ENCODE assay signal across 13 cellular contexts in the genomic region with DNA sequence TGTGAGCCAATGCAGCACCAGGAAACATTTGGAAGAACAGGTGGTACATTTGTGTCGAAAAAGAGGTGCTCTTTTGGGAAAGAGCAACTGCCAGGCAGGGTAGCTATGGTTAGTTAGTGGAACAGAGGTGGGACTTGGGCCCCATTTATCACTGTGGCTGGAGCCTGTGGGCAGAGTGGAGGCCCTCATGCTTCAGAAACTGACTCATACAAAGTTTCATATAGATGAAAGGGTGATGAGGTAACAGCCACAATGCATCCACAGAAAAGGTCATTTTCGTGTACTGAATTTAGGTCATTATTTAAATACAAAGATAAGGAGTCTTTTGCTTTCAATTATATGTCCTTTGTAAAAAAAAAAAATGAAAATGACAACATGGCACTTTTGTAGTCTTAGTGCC.
DNase-seq lines count a peak whose midpoint lies in the region; ATAC-seq, FAIRE-seq and TF ChIP-seq lines count a peak whose summit lies in the region.
"Had no signal": no experiment of that assay in that cellular context is flagged by ENCODE, and none has a peak within 500 bp of the region (broad histone marks: within the 10 kb centered on the region; RNA-seq: fewer than 3 reads in every experiment).

No MANE protein-coding gene starts in this region.

- no peaks in the 10 kb centered on the region for H3K9me3 ChIP-seq in SJCRH30 (replicated peaks)
- H3K9me3 ChIP-seq in effector memory CD4-positive, alpha-beta T cell (ENCODE audit: control insufficient read depth, low read length), result no peaks in the 10 kb centered on the region

- no peaks in the 10 kb centered on the region for H3K36me3 ChIP-seq in SJCRH30
- H3K36me3 ChIP-seq in effector memory CD4-positive, alpha-beta T cell (ENCODE audit: control insufficient read depth, insufficient read depth, low read length), result no peaks in the 10 kb centered on the region

- no peak for FAIRE-seq in frontal cortex (lab: Jason Lieb, UNC)
- FAIRE-seq: TTC549 had no signal

- peak; percentile 96 for ATAC-seq in HG03097 (IDR thresholded peaks at IDR 0.05; ENCODE audit: low FRiP score, unreplicated experiment)
- ATAC-seq: foreskin keratinocyte had no signal

- TF ChIP-seq CTCF in GM13976 (IDR thresholded peaks at IDR 0.05; ENCODE audit: borderline replicate concordance, control extremely low read depth, extremely low read depth, insufficient read depth, missing control alignments) (no peak), GM20000 (IDR thresholded peaks at IDR 0.05; ENCODE audit: extremely low read depth, missing control alignments) (no peak), dorsolateral prefrontal cortex (IDR thresholded peaks at IDR 0.05 in 54 of 56, conservative IDR thresholded peaks at IDR 0.05 in 2 of 56; ENCODE audit: low read depth in 1 of 56, partially characterized antibody in 56 of 56) (no peak)

- in situ Hi-C loops in GM13976 (cut with MboI; ENCODE audit: low sequenced_read_pairs, unreplicated experiment), result no loop called here

- intact Hi-C loops in dorsolateral prefrontal cortex (cut with DNase I), result no loop called here

- DNase-seq in GM13976 (ENCODE audit: low spot score) (peak; percentile 27), GM20000 (ENCODE audit: low spot score) (peak; percentile 33), SJCRH30 (peak; percentile 19 to 40), dorsolateral prefrontal cortex (no peak), frontal cortex (ENCODE audit: low spot score in 2 of 2) (no peak)
- DNase-seq in activated CD4-positive, CD25-positive, alpha-beta regulatory T cell treated with anti-CD3 and anti-CD28 coated beads, Interleukin-2, amount 50 U/mL, for 72 hours, result no peak
- no peak for DNase-seq in effector memory CD4-positive, alpha-beta T cell
- DNase-seq: foreskin keratinocyte; NCI-H2107; stimulated activated CD4-positive, alpha-beta T cell treated with anti-CD3 and anti-CD28 coated beads, Interleukin-4, amount 100 ng/mL, for 1 hour had no signal

- H3K27ac ChIP-seq in SJCRH30 (no peak overlapping the region), dorsolateral prefrontal cortex (no peak overlapping the region)
- no peak overlapping the region for H3K27ac ChIP-seq in effector memory CD4-positive, alpha-beta T cell (ENCODE audit: insufficient read depth, low read length, poor library complexity, severe bottlenecking)
- H3K27ac ChIP-seq: C4-2B, foreskin keratinocyte had no signal

- H3K4me1 ChIP-seq in SJCRH30, result peaks cover 3% of the 10 kb centered on the region
- H3K4me1 ChIP-seq in effector memory CD4-positive, alpha-beta T cell (ENCODE audit: control insufficient read depth, insufficient read depth, low read length, poor library complexity, severe bottlenecking), result no peaks in the 10 kb centered on the region
- H3K4me1 ChIP-seq: foreskin keratinocyte had no signal

- no peaks in the 10 kb centered on the region for H3K27me3 ChIP-seq in SJCRH30
- H3K27me3 ChIP-seq in dorsolateral prefrontal cortex, result no peaks in the 10 kb centered on the region
- H3K27me3 ChIP-seq in effector memory CD4-positive, alpha-beta T cell (replicated peaks; ENCODE audit: control insufficient read depth, insufficient read depth, low read length, poor library complexity, severe bottlenecking), result no peaks in the 10 kb centered on the region
- H3K27me3 ChIP-seq: foreskin keratinocyte had no signal

- no peak overlapping the region for H3K4me3 ChIP-seq in SJCRH30
- no peak overlapping the region for H3K4me3 ChIP-seq in dorsolateral prefrontal cortex
- H3K4me3 ChIP-seq in effector memory CD4-positive, alpha-beta T cell (ENCODE audit: insufficient read depth, low read depth, low read length, poor library complexity, severe bottlenecking), result no peak overlapping the region

Comparison
In these comparisons a context has a peak if more than half of its experiments do, and no peak if none do; other contexts are left out.
1. DNase-seq: peak in GM13976 (single experiment), GM20000 (single experiment) and SJCRH30 (2 of 2); none in dorsolateral prefrontal cortex (0 of 10), activated CD4-positive, CD25-positive, alpha-beta regulatory T cell treated with anti-CD3 and anti-CD28 coated beads, Interleukin-2, amount 50 U/mL, for 72 hours (single experiment), frontal cortex (0 of 2) and effector memory CD4-positive, alpha-beta T cell (0 of 3).